ENCODE assay signal across 14 cellular contexts in genomic region chr13:32165791-32166190, GRCh38.
DNase-seq lines count a peak whose midpoint lies in the region; ATAC-seq, FAIRE-seq and TF ChIP-seq lines count a peak whose summit lies in the region.
"Had no signal": no experiment of that assay in that cellular context is flagged by ENCODE, and none has a peak within 500 bp of the region (broad histone marks: within the 10 kb centered on the region; RNA-seq: fewer than 3 reads in every experiment).

No MANE protein-coding gene starts in this region.

- no peaks in the 10 kb centered on the region for H3K79me2 ChIP-seq in HepG2 (ENCODE audit: insufficient read depth, low read length)

- H3K9ac ChIP-seq in HepG2 (ENCODE audit: insufficient read depth, low read depth, low read length) = no peak overlapping the region

- no peak for FAIRE-seq in HepG2 (lab: Jason Lieb, UNC)

- H2AFZ ChIP-seq in HepG2 (ENCODE audit: low read length) = no peak overlapping the region

- 100% methylated on average over 5 of the region's 5 CpGs for WGBS in HepG2 (ENCODE audit: low lambda C conversion rate)
- 64% methylated on average over 3 of the region's 5 CpGs for WGBS in right lobe of liver (ENCODE audit: insufficient coverage, low coverage, low lambda C conversion rate, missing lambda C conversion rate)

- TF ChIP-seq RAD21 in HepG2 (CRISPR knock-in tag; IDR thresholded peaks at IDR 0.05) = no peak

- H3K27ac ChIP-seq in HepG2 (ENCODE audit: extremely low read length, insufficient read depth, low read length) (no peak overlapping the region), right lobe of liver (no peak overlapping the region), lower lobe of right lung (no peak overlapping the region)

- no peak overlapping the region for H3K4me2 ChIP-seq in HepG2 (ENCODE audit: low read depth, low read length)

- no peak for DNase-seq in HepG2 (ENCODE audit: low spot score)
- DNase-seq in right lobe of liver = no peak
- peak; percentile 70 for DNase-seq in epithelial cell of esophagus (ENCODE audit: low read depth)
- DNase-seq in lower lobe of right lung = peak; percentile 47
- no peak for DNase-seq in H7
- DNase-seq in naive thymus-derived CD8-positive, alpha-beta T cell = no peak
- DNase-seq: ACHN; activated CD8-positive, alpha-beta T cell treated with anti-CD3 and anti-CD28 coated beads for 36 hours; DND-41; NCI-H2081 treated with DMSO at 0.1 percent for 48 hours; trophoblast cell had no signal

- H3K4me3 ChIP-seq in HepG2 (replicated peaks in 1 of 3; ENCODE audit: insufficient read depth in 1 of 3, low read depth in 2 of 3, low read length in 3 of 3) = no peak overlapping the region
- H3K4me3 ChIP-seq in right lobe of liver = no peak overlapping the region
- H3K4me3 ChIP-seq in epithelial cell of esophagus (ENCODE audit: low read length) = no peak overlapping the region
- no peak overlapping the region for H3K4me3 ChIP-seq in lower lobe of right lung
- H3K4me3 ChIP-seq in H7 (ENCODE audit: insufficient read depth, low read depth, low read length) = no peak overlapping the region

- CTCF ChIA-PET in HepG2 (lab: Yijun Ruan, JAX; ENCODE audit: low intra/inter-chr PET ratio, low total read pairs) = no interaction called here

- no peak for TF ChIP-seq EP300 in HepG2 (IDR thresholded peaks at IDR 0.05; ENCODE audit: low read depth in 2 of 2, low read length in 2 of 2)
- no peak for TF ChIP-seq EP300 in HepG2 (CRISPR knock-in tag; IDR thresholded peaks at IDR 0.05; ENCODE audit: borderline replicate concordance)

- intact Hi-C loops in HepG2 (cut with micrococcal nuclease; ENCODE audit: unreplicated experiment) = no loop called here
- intact Hi-C loops in right lobe of liver (cut with DNase I) = no loop called here
- intact Hi-C loops in lower lobe of right lung (cut with DNase I) = no loop called here

- BruUV-seq in HepG2 (replicated peaks; lab: Mats Ljungman, UMichigan) = no TSS peak

- no peak overlapping the region for H3K4me3 Mint-ChIP-seq in naive thymus-derived CD8-positive, alpha-beta T cell
- H3K4me3 Mint-ChIP-seq: activated CD8-positive, alpha-beta T cell treated with anti-CD3 and anti-CD28 coated beads for 36 hours; activated naive CD4-positive, alpha-beta T cell treated with anti-CD3 and anti-CD28 coated beads, Interleukin-2, amount 50 U/mL, for 24 hours had no signal

- H4K20me1 ChIP-seq in HepG2 (ENCODE audit: insufficient read depth, low read length) = no peaks in the 10 kb centered on the region

- no peaks in the 10 kb centered on the region for H3K9me3 Mint-ChIP-seq in naive thymus-derived CD8-positive, alpha-beta T cell
- H3K9me3 Mint-ChIP-seq: activated CD8-positive, alpha-beta T cell treated with anti-CD3 and anti-CD28 coated beads for 36 hours; activated naive CD4-positive, alpha-beta T cell treated with anti-CD3 and anti-CD28 coated beads, Interleukin-2, amount 50 U/mL, for 24 hours had no signal

- H3K9me3 ChIP-seq in HepG2 (ENCODE audit: low read length) (no peaks in the 10 kb centered on the region), right lobe of liver (no peaks in the 10 kb centered on the region), lower lobe of right lung (no peaks in the 10 kb centered on the region)

- no peaks in the 10 kb centered on the region for H3K27me3 ChIP-seq in HepG2 (ENCODE audit: control insufficient read depth in 1 of 2, insufficient read depth in 2 of 2, low read length in 2 of 2)
- no peaks in the 10 kb centered on the region for H3K27me3 ChIP-seq in right lobe of liver
- H3K27me3 ChIP-seq in lower lobe of right lung (ENCODE audit: low read depth) = no peaks in the 10 kb centered on the region
- H3K27me3 ChIP-seq in H7 (ENCODE audit: control insufficient read depth, insufficient read depth, low read length) = no peaks in the 10 kb centered on the region

- ATAC-seq in HepG2 (no peak), right lobe of liver (no peak), lower lobe of right lung (peak; percentile 16 to 60), HG02571 (IDR thresholded peaks at IDR 0.05; ENCODE audit: unreplicated experiment) (no peak), GM18519 (IDR thresholded peaks at IDR 0.05; ENCODE audit: low FRiP score, unreplicated experiment) (no peak)
- no peak for ATAC-seq in naive thymus-derived CD8-positive, alpha-beta T cell
- ATAC-seq: activated CD8-positive, alpha-beta T cell treated with anti-CD3 and anti-CD28 coated beads for 36 hours had no signal

- H3K36me3 Mint-ChIP-seq in naive thymus-derived CD8-positive, alpha-beta T cell = no peaks in the 10 kb centered on the region
- H3K36me3 Mint-ChIP-seq: activated naive CD4-positive, alpha-beta T cell treated with anti-CD3 and anti-CD28 coated beads, Interleukin-2, amount 50 U/mL, for 24 hours had no signal

- no peaks in the 10 kb centered on the region for H3K4me1 Mint-ChIP-seq in naive thymus-derived CD8-positive, alpha-beta T cell
- H3K4me1 Mint-ChIP-seq: activated naive CD4-positive, alpha-beta T cell treated with anti-CD3 and anti-CD28 coated beads, Interleukin-2, amount 50 U/mL, for 24 hours had no signal

- in situ Hi-C loops in HepG2 (cut with HindIII; ENCODE audit: extremely low pct_ligation_motif_present, low pct_unique_long_range_greater_than_20kb) = no loop called here

- TF ChIP-seq POLR2A in HepG2 (IDR thresholded peaks at IDR 0.05; ENCODE audit: insufficient read depth in 1 of 2, low read depth in 2 of 2, low read length in 2 of 2) (no peak), right lobe of liver (IDR thresholded peaks at IDR 0.05) (no peak)

- peak overlapping the region in 1 of 10 donors; percentile 66 for H3K27ac Mint-ChIP-seq in naive thymus-derived CD8-positive, alpha-beta T cell
- H3K27ac Mint-ChIP-seq: activated CD8-positive, alpha-beta T cell treated with anti-CD3 and anti-CD28 coated beads for 36 hours; activated naive CD4-positive, alpha-beta T cell treated with anti-CD3 and anti-CD28 coated beads, Interleukin-2, amount 50 U/mL, for 24 hours had no signal

- H3K36me3 ChIP-seq in HepG2 (replicated peaks in 1 of 2; ENCODE audit: control insufficient read depth in 1 of 2, insufficient read depth in 2 of 2, low read length in 2 of 2) = peaks cover 1 to 13% of the 10 kb centered on the region in 2 experiments; a peak in 3 of 5 replicates
- no peaks in the 10 kb centered on the region for H3K36me3 ChIP-seq in right lobe of liver
- H3K36me3 ChIP-seq in lower lobe of right lung = no peaks in the 10 kb centered on the region
- no peaks in the 10 kb centered on the region for H3K36me3 ChIP-seq in H7 (replicated peaks; ENCODE audit: control insufficient read depth, insufficient read depth, low read length)

- peaks cover 37% of the 10 kb centered on the region for H3K4me1 ChIP-seq in HepG2 (ENCODE audit: insufficient read depth, low read length)
- H3K4me1 ChIP-seq in right lobe of liver = no peaks in the 10 kb centered on the region
- H3K4me1 ChIP-seq in lower lobe of right lung = peaks cover 16% of the 10 kb centered on the region

- POLR2A ChIA-PET in HepG2 (lab: Yijun Ruan, JAX) = interaction anchor here (0.6 to 1.2 kb wide), 2 partner anchors 134 to 237 kb away, joined by 5 read pairs; partner anchors contain the start of gene FRY
- POLR2A ChIA-PET in naive thymus-derived CD8-positive, alpha-beta T cell (lab: Charles Lee) = no interaction called here

- H3K27me3 Mint-ChIP-seq in naive thymus-derived CD8-positive, alpha-beta T cell = no peaks in the 10 kb centered on the region
- H3K27me3 Mint-ChIP-seq: activated CD8-positive, alpha-beta T cell treated with anti-CD3 and anti-CD28 coated beads for 36 hours; activated naive CD4-positive, alpha-beta T cell treated with anti-CD3 and anti-CD28 coated beads, Interleukin-2, amount 50 U/mL, for 24 hours had no signal

- TF ChIP-seq CTCF in HepG2 (CRISPR knock-in tag; IDR thresholded peaks at IDR 0.05) (no peak), right lobe of liver (IDR thresholded peaks at IDR 0.05) (no peak), epithelial cell of esophagus (IDR thresholded peaks at IDR 0.05; ENCODE audit: insufficient read depth, low read depth, low read length, missing control alignments) (no peak), lower lobe of right lung (IDR thresholded peaks at IDR 0.05) (no peak)

TF ChIP-seq in HepG2, 621 proteins besides CTCF, POLR2A, EP300 and RAD21 (continues in another document):
- TF ChIP-seq THAP7 (CRISPR knock-in tag; IDR thresholded peaks at IDR 0.05) (no peak), SETDB1 (CRISPR knock-in tag; IDR thresholded peaks at IDR 0.05; ENCODE audit: borderline replicate concordance) (no peak), TP53 (CRISPR knock-in tag; conservative IDR thresholded peaks at IDR 0.05) (peak; percentile 87; the same call in 1 of the 2 replicates), ZBTB10 (CRISPR knock-in tag; IDR thresholded peaks at IDR 0.05; ENCODE audit: borderline replicate concordance) (no peak)

Comparison
In these comparisons a context has a peak if more than half of its experiments do, and no peak if none do; other contexts are left out.
1. ATAC-seq: peak in lower lobe of right lung (2 of 2); none in HepG2 (single experiment), right lobe of liver (0 of 4), naive thymus-derived CD8-positive, alpha-beta T cell (0 of 2), HG02571 (single experiment) and GM18519 (single experiment).
2. DNase-seq: peak in epithelial cell of esophagus (single experiment) and lower lobe of right lung (single experiment); none in HepG2 (single experiment), right lobe of liver (0 of 3), H7 (single experiment) and naive thymus-derived CD8-positive, alpha-beta T cell (0 of 10).